In genomic region chrX:11629593-11630211, GRCh38 we compare ENCODE assay signal across 10 cellular contexts. TPM values are rescaled to one million over a fixed set of nuclear protein-coding genes. Genes with fewer than 3 reads are reported as not detected.
DNase-seq lines count a peak whose midpoint lies in the region; ATAC-seq and TF ChIP-seq lines count a peak whose summit lies in the region.
"Had no signal": no experiment of that assay in that cellular context is flagged by ENCODE, and none has a peak within 500 bp of the region (broad histone marks: within the 10 kb centered on the region; RNA-seq: fewer than 3 reads in every experiment).

No MANE protein-coding gene starts in this region.

- H3K9me3 Mint-ChIP-seq in progenitor cell of endocrine pancreas (ENCODE audit: low read depth) = peaks cover 16% of the 10 kb centered on the region

- no peak overlapping the region for H3K4me3 Mint-ChIP-seq in progenitor cell of endocrine pancreas (ENCODE audit: low read depth)

- TF ChIP-seq CTCF in progenitor cell of endocrine pancreas (IDR thresholded peaks at IDR 0.05; ENCODE audit: unreplicated experiment) (no peak), OCI-LY7 (conservative IDR thresholded peaks at IDR 0.05; ENCODE audit: low read length) (no peak)

- CTCF ChIA-PET in OCI-LY7 (lab: Charles Lee; ENCODE audit: unreplicated experiment) = no interaction called here

- H2AFZ ChIP-seq in OCI-LY7 (ENCODE audit: low read length) = no peak overlapping the region

- no peaks in the 10 kb centered on the region for H4K20me1 ChIP-seq in OCI-LY7 (ENCODE audit: insufficient read depth, low read length)

- intact Hi-C loops in OCI-LY7 (cut with micrococcal nuclease; ENCODE audit: unreplicated experiment) = no loop called here

- no peaks in the 10 kb centered on the region for H3K79me2 ChIP-seq in OCI-LY7 (ENCODE audit: insufficient read depth, low read depth, low read length)

- POLR2A ChIA-PET in OCI-LY7 (lab: Charles Lee) = no interaction called here

- H3K4me3 ChIP-seq in skeletal muscle cell (ENCODE audit: low read depth, low read length) = no peak overlapping the region
- no peak overlapping the region for H3K4me3 ChIP-seq in OCI-LY7 (ENCODE audit: low read depth, low read length, poor library complexity, severe bottlenecking)

- no peaks in the 10 kb centered on the region for H3K9me3 ChIP-seq in OCI-LY7 (ENCODE audit: low read length)

- ATAC-seq in GM18870 (IDR thresholded peaks at IDR 0.05; ENCODE audit: unreplicated experiment) = peak; percentile 73
- peak; percentile 60 for ATAC-seq in HG03097 (IDR thresholded peaks at IDR 0.05; ENCODE audit: low FRiP score, unreplicated experiment)

- H3K27me3 Mint-ChIP-seq in progenitor cell of endocrine pancreas = no peaks in the 10 kb centered on the region

- H3K4me1 Mint-ChIP-seq in progenitor cell of endocrine pancreas (ENCODE audit: low read depth) = peaks cover 4% of the 10 kb centered on the region

- BruUV-seq in OCI-LY7 (replicated peaks; lab: Mats Ljungman, UMichigan) = no TSS peak

- DNase-seq in epidermal melanocyte (ENCODE audit: insufficient read length, low spot score) (peak; percentile 15), skeletal muscle cell (ENCODE audit: low read depth) (peak; percentile 69), progenitor cell of endocrine pancreas (ENCODE audit: low spot score, unreplicated experiment) (no peak), amniotic stem cell (lab: John Stamatoyannopoulos, UW) (no peak), OCI-LY7 (ENCODE audit: low spot score) (no peak), DMS79 treated with DMSO at 0.1 percent for 48 hours (lab: John Stamatoyannopoulos, UW) (no peak)
- DNase-seq: KBM-7, SIG-M5 had no signal

- no peaks in the 10 kb centered on the region for H3K4me1 ChIP-seq in OCI-LY7 (ENCODE audit: insufficient read depth, low read length, poor library complexity, severe bottlenecking)

- H3K27ac Mint-ChIP-seq in progenitor cell of endocrine pancreas = no peak overlapping the region

- H3K27ac ChIP-seq in OCI-LY7 (ENCODE audit: low read depth, low read length, poor library complexity, severe bottlenecking) = no peak overlapping the region

- no peak overlapping the region for H3K4me2 ChIP-seq in OCI-LY7 (ENCODE audit: low read length)

- no peaks in the 10 kb centered on the region for H3K9me2 ChIP-seq in OCI-LY7 (ENCODE audit: insufficient read depth, low read length)

- no peaks in the 10 kb centered on the region for H3K36me3 ChIP-seq in OCI-LY7 (ENCODE audit: insufficient read depth, low read length)

- peaks cover 2% of the 10 kb centered on the region for H3K36me3 Mint-ChIP-seq in progenitor cell of endocrine pancreas (ENCODE audit: insufficient read depth)

RNA-seq across cellular contexts. Expression of gene ARHGAP6, which starts 36.0 kb away (rescaled TPM):
- total RNA-seq in progenitor cell of endocrine pancreas = 1.9 TPM in 2 replicates
- not detected in 2 replicates for total RNA-seq in OCI-LY7 (2014; rRNA removed; shearing (Covaris generic))
- not detected in 2 replicates for total RNA-seq in OCI-LY7 (2022)

Comparison
In these comparisons a context has a peak if more than half of its experiments do, and no peak if none do; other contexts are left out.
1. DNase-seq: peak in epidermal melanocyte (single experiment) and skeletal muscle cell (single experiment); none in progenitor cell of endocrine pancreas (single experiment), amniotic stem cell (single experiment), OCI-LY7 (single experiment) and DMS79 treated with DMSO at 0.1 percent for 48 hours (single experiment).